Comparison of ENCODE assay signal across 25 cellular contexts in the genomic region with DNA sequence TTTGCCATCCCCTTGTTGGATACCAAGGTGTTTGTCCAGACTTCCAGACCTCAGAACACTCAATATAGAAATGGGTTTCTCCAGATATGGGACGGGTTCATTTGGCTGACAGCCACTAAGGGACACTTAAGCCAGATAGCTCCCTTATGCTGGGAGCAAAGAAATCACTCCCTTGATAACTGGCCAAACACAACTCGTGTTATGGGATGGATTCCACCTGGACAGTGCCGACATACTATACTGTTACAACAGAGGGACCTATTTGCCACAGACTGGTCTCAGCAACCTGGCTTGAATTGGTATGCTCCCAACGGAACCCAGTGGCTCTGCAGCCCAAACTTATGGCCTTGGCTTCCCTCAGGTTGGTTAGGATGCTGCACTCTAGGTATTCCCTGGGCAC.
"Had no signal": no experiment of that assay in that cellular context is flagged by ENCODE, and none has a peak within 500 bp of the region (broad histone marks: within the 10 kb centered on the region; RNA-seq: fewer than 3 reads in every experiment).

No MANE protein-coding gene starts in this region.

- H3K27ac ChIP-seq: SJSA1 had no signal

- H3K27ac Mint-ChIP-seq: activated B cell treated with CpG ODN at 0.5 μM for 24 hours; activated CD4-positive, alpha-beta memory T cell treated with anti-CD3 and anti-CD28 coated beads for 36 hours; activated CD4-positive, alpha-beta T cell treated with anti-CD3 and anti-CD28 coated beads, Interleukin-2, amount 10 ng/mL, durations not matched to agents 24 days and 14 days; activated naive CD4-positive, alpha-beta T cell treated with anti-CD3 and anti-CD28 coated beads for 36 hours; activated naive CD8-positive, alpha-beta T cell; activated T-helper 17 cell treated with anti-CD3 and anti-CD28 coated beads, Interleukin-2, amount 50 U/mL, for 72 hours; T-helper 1 cell treated with Interleukin-12 subunit alpha and Interleukin-12 subunit beta and Interleukin-4 antibody, amounts not matched to agents 30 μg/mL and 1 μg/mL, for 36 hours had no signal

- H3K4me1 ChIP-seq: SJSA1 had no signal

- H3K9me3 Mint-ChIP-seq: activated B cell treated with CpG ODN at 0.5 μM for 24 hours; activated CD4-positive, alpha-beta memory T cell treated with anti-CD3 and anti-CD28 coated beads for 36 hours; activated naive CD4-positive, alpha-beta T cell treated with anti-CD3 and anti-CD28 coated beads for 36 hours; activated T-helper 17 cell treated with anti-CD3 and anti-CD28 coated beads, Interleukin-2, amount 50 U/mL, for 72 hours had no signal

- H3K27me3 ChIP-seq: SJSA1 had no signal

- H3K36me3 Mint-ChIP-seq: activated CD4-positive, alpha-beta memory T cell treated with anti-CD3 and anti-CD28 coated beads for 36 hours; activated naive CD8-positive, alpha-beta T cell had no signal

- H3K4me3 Mint-ChIP-seq: activated B cell treated with CpG ODN at 0.5 μM for 24 hours; activated CD4-positive, alpha-beta memory T cell treated with anti-CD3 and anti-CD28 coated beads for 36 hours; activated CD4-positive, alpha-beta T cell treated with anti-CD3 and anti-CD28 coated beads, Interleukin-2, amount 10 ng/mL, durations not matched to agents 24 days and 14 days; activated naive CD4-positive, alpha-beta T cell treated with anti-CD3 and anti-CD28 coated beads for 36 hours; activated naive CD8-positive, alpha-beta T cell; activated T-helper 17 cell treated with anti-CD3 and anti-CD28 coated beads, Interleukin-2, amount 50 U/mL, for 72 hours; T-helper 1 cell treated with Interleukin-12 subunit alpha and Interleukin-12 subunit beta and Interleukin-4 antibody, amounts not matched to agents 30 μg/mL and 1 μg/mL, for 36 hours had no signal

- DNase-seq: activated B cell treated with CpG ODN at 0.5 μM for 24 hours; activated CD4-positive, alpha-beta memory T cell treated with anti-CD3 and anti-CD28 coated beads for 36 hours; activated CD4-positive, alpha-beta T cell treated with anti-CD3 and anti-CD28 coated beads for 1 hour; activated CD4-positive, alpha-beta T cell treated with anti-CD3 and anti-CD28 coated beads, Interleukin-2, amount 10 ng/mL, durations not matched to agents 24 days and 14 days; activated gamma-delta T cell; activated naive CD4-positive, alpha-beta T cell treated with anti-CD3 and anti-CD28 coated beads for 36 hours; activated T-cell treated with anti-CD3 and anti-CD28 coated beads for 4 hours; activated T-cell treated with anti-CD3 and anti-CD28 coated beads, Interleukin-2, amount 50 U/mL, for 48 hours; amygdala; Karpas-422; MM.1S; NCI-H1105; NCI-H1436 treated with DMSO at 0.1 percent for 48 hours; NCI-H187 treated with DMSO at 0.1 percent for 48 hours; NCI-H2081 treated with DMSO at 0.1 percent for 48 hours; NCI-H446 treated with DMSO at 0.1 percent for 48 hours; NCI-H526; NCI-H774; SHP77; T-helper 9 cell had no signal

- H3K4me3 ChIP-seq: K562, SJSA1 had no signal

- H3K9me3 ChIP-seq: SJSA1 had no signal

- H3K36me3 ChIP-seq: SJSA1 had no signal

- ATAC-seq: activated T-helper 17 cell treated with anti-CD3 and anti-CD28 coated beads, Interleukin-2, amount 50 U/mL, for 72 hours; K562 had no signal

- H3K27me3 Mint-ChIP-seq: activated CD4-positive, alpha-beta memory T cell treated with anti-CD3 and anti-CD28 coated beads for 36 hours had no signal
